23 cellular contexts compared by ENCODE assay signal in the genomic region with DNA sequence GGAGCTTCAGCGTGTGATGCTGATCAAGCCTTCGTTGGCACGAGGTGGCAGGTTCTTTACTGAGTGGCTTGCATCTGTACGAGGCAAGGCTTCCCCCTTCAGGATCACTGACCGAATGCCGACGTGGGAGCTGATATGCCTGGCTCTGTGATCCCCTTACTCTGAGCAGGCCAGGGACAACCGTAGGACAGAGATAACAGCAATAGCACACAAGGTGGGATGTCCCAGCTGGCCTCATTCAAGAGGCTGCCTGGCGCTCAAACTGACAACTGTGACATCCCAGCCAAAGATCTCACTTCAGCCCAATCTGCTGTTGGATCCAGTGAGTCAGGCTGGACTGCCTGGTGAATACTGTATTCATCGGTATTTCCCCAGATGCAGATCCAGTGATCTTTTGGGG.
"Had no signal": no experiment of that assay in that cellular context is flagged by ENCODE, and none has a peak within 500 bp of the region (broad histone marks: within the 10 kb centered on the region; RNA-seq: fewer than 3 reads in every experiment).

No MANE protein-coding gene starts in this region.

- ATAC-seq: foreskin keratinocyte; gastroesophageal sphincter; left lung; lower lobe of right lung; naive thymus-derived CD8-positive, alpha-beta T cell; stimulated activated memory B cell treated with anti-CD40 and anti-IgM and Interleukin-4, amounts not matched to agents 10 μg/mL and 1 μg/mL and 100 μg/mL, for 72 hours; stimulated activated naive CD8-positive, alpha-beta T cell treated with anti-CD3 and anti-CD28 coated beads, Interleukin-15, Interleukin-2, amounts not matched to agents 100 U/mL and 50 U/mL, for 24 hours had no signal

- H3K4me2 ChIP-seq: hepatocyte had no signal

- H3K79me2 ChIP-seq: hepatocyte, parathyroid adenoma had no signal

- H3K9ac ChIP-seq: parathyroid adenoma had no signal

- DNase-seq: dermis blood vessel endothelial cell; effector memory CD4-positive, alpha-beta T cell; foreskin keratinocyte; heart left ventricle; kidney; left lung; lower lobe of right lung; naive thymus-derived CD8-positive, alpha-beta T cell; sigmoid colon; stimulated activated CD4-positive, alpha-beta T cell treated with anti-CD3 and anti-CD28 coated beads, Interleukin-4, amount 100 ng/mL, for 4 hours; stimulated activated naive CD8-positive, alpha-beta T cell treated with anti-CD3 and anti-CD28 coated beads, Interleukin-15, Interleukin-2, amounts not matched to agents 100 U/mL and 50 U/mL, for 24 hours; testis; tibial artery; upper lobe of left lung had no signal

- H3K4me1 ChIP-seq: foreskin keratinocyte, gastroesophageal sphincter, heart left ventricle, left lung, lower lobe of right lung, parathyroid adenoma, sigmoid colon, testis, tibial artery, upper lobe of left lung had no signal

- H3K36me3 ChIP-seq: heart left ventricle, left lung, lower lobe of right lung, neutrophil, upper lobe of left lung had no signal

- H2AFZ ChIP-seq: hepatocyte, parathyroid adenoma had no signal

- H3K9me3 ChIP-seq: esophagus muscularis mucosa, gastroesophageal sphincter, heart left ventricle, left lung, lower lobe of right lung, neutrophil, sigmoid colon, testis, tibial artery, upper lobe of left lung had no signal

- H3K27ac ChIP-seq: coronary artery, esophagus muscularis mucosa, foreskin keratinocyte, gastroesophageal sphincter, heart left ventricle, hepatocyte, left lung, lower lobe of right lung, neutrophil, parathyroid adenoma, sigmoid colon, testis, tibial artery, upper lobe of left lung had no signal

- FAIRE-seq: endothelial cell of umbilical vein, kidney, urothelium cell line had no signal

- H3K4me3 ChIP-seq: coronary artery, esophagus muscularis mucosa, gastroesophageal sphincter, heart left ventricle, hepatocyte, left lung, lower lobe of right lung, sigmoid colon, testis, tibial artery, upper lobe of left lung had no signal

- H3K27me3 ChIP-seq: esophagus muscularis mucosa, gastroesophageal sphincter, heart left ventricle, hepatocyte, neutrophil, sigmoid colon, testis, tibial artery, upper lobe of left lung had no signal
